In the genomic region with DNA sequence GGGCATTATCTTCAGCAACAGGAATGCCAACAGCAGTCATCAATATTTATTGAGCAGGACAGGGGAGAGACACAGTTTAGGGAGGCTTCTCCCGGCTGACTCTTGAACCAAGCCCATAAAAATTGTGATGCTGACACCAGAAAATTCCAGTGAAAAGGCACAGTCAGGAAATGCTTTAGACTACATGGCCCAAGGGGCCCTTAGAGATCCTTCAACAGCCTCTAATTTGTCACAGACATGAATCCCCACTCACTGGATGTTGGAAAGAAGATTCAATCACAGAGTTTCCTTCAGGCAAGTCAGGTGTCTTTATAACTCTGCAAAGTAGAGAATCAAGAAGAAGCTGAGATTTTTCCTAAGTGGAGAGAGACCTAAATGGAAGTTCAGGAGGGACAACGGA, we compare ENCODE assay signal across 1 cellular context.
TF ChIP-seq lines count a peak whose summit lies in the region.

No MANE protein-coding gene starts in this region.

TF ChIP-seq in HepG2, 621 proteins besides CTCF, POLR2A, EP300 and RAD21:
- no peak for TF ChIP-seq E2F1 (CRISPR knock-in tag; IDR thresholded peaks at IDR 0.05)
- no peak for TF ChIP-seq ZNF383 (CRISPR knock-in tag; IDR thresholded peaks at IDR 0.05; ENCODE audit: borderline replicate concordance)
- no peak for TF ChIP-seq MAFF (IDR thresholded peaks at IDR 0.05; ENCODE audit: low read depth, low read length)
- no peak for TF ChIP-seq ZFP36L2 (CRISPR knock-in tag; IDR thresholded peaks at IDR 0.05)
- TF ChIP-seq, protein P1, sequence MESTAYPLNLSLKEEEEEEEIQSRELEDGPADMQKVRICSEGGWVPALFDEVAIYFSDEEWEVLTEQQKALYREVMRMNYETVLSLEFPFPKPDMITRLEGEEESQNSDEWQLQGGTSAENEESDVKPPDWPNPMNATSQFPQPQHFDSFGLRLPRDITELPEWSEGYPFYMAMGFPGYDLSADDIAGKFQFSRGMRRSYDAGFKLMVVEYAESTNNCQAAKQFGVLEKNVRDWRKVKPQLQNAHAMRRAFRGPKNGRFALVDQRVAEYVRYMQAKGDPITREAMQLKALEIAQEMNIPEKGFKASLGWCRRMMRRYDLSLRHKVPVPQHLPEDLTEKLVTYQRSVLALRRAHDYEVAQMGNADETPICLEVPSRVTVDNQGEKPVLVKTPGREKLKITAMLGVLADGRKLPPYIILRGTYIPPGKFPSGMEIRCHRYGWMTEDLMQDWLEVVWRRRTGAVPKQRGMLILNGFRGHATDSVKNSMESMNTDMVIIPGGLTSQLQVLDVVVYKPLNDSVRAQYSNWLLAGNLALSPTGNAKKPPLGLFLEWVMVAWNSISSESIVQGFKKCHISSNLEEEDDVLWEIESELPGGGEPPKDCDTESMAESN (CRISPR knock-in tag; conservative IDR thresholded peaks at IDR 0.05) = no peak
- TF ChIP-seq SMAD1 (CRISPR knock-in tag; IDR thresholded peaks at IDR 0.05; ENCODE audit: borderline replicate concordance, low read depth) = no peak
- TF ChIP-seq, protein P2, sequence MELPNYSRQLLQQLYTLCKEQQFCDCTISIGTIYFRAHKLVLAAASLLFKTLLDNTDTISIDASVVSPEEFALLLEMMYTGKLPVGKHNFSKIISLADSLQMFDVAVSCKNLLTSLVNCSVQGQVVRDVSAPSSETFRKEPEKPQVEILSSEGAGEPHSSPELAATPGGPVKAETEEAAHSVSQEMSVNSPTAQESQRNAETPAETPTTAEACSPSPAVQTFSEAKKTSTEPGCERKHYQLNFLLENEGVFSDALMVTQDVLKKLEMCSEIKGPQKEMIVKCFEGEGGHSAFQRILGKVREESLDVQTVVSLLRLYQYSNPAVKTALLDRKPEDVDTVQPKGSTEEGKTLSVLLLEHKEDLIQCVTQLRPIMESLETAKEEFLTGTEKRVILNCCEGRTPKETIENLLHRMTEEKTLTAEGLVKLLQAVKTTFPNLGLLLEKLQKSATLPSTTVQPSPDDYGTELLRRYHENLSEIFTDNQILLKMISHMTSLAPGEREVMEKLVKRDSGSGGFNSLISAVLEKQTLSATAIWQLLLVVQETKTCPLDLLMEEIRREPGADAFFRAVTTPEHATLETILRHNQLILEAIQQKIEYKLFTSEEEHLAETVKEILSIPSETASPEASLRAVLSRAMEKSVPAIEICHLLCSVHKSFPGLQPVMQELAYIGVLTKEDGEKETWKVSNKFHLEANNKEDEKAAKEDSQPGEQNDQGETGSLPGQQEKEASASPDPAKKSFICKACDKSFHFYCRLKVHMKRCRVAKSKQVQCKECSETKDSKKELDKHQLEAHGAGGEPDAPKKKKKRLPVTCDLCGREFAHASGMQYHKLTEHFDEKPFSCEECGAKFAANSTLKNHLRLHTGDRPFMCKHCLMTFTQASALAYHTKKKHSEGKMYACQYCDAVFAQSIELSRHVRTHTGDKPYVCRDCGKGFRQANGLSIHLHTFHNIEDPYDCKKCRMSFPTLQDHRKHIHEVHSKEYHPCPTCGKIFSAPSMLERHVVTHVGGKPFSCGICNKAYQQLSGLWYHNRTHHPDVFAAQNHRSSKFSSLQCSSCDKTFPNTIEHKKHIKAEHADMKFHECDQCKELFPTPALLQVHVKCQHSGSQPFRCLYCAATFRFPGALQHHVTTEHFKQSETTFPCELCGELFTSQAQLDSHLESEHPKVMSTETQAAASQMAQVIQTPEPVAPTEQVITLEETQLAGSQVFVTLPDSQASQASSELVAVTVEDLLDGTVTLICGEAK (IDR thresholded peaks at IDR 0.05) = no peak
- TF ChIP-seq, protein P2 (CRISPR knock-in tag; IDR thresholded peaks at IDR 0.05) = no peak
- no peak for TF ChIP-seq ZNF451 (CRISPR knock-in tag; IDR thresholded peaks at IDR 0.05)
- no peak for TF ChIP-seq ZNF557 (CRISPR knock-in tag; IDR thresholded peaks at IDR 0.05)
- TF ChIP-seq, protein P3, sequence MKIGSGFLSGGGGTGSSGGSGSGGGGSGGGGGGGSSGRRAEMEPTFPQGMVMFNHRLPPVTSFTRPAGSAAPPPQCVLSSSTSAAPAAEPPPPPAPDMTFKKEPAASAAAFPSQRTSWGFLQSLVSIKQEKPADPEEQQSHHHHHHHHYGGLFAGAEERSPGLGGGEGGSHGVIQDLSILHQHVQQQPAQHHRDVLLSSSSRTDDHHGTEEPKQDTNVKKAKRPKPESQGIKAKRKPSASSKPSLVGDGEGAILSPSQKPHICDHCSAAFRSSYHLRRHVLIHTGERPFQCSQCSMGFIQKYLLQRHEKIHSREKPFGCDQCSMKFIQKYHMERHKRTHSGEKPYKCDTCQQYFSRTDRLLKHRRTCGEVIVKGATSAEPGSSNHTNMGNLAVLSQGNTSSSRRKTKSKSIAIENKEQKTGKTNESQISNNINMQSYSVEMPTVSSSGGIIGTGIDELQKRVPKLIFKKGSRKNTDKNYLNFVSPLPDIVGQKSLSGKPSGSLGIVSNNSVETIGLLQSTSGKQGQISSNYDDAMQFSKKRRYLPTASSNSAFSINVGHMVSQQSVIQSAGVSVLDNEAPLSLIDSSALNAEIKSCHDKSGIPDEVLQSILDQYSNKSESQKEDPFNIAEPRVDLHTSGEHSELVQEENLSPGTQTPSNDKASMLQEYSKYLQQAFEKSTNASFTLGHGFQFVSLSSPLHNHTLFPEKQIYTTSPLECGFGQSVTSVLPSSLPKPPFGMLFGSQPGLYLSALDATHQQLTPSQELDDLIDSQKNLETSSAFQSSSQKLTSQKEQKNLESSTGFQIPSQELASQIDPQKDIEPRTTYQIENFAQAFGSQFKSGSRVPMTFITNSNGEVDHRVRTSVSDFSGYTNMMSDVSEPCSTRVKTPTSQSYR (CRISPR knock-in tag; IDR thresholded peaks at IDR 0.05; ENCODE audit: borderline replicate concordance) = no peak
- no peak for TF ChIP-seq ZFP1 (CRISPR knock-in tag; IDR thresholded peaks at IDR 0.05)
- TF ChIP-seq ZBTB8A (CRISPR knock-in tag; IDR thresholded peaks at IDR 0.05; ENCODE audit: borderline replicate concordance, low read depth) = no peak
- TF ChIP-seq RFXAP (CRISPR knock-in tag; IDR thresholded peaks at IDR 0.05; ENCODE audit: borderline replicate concordance) = no peak
- TF ChIP-seq, protein P4, sequence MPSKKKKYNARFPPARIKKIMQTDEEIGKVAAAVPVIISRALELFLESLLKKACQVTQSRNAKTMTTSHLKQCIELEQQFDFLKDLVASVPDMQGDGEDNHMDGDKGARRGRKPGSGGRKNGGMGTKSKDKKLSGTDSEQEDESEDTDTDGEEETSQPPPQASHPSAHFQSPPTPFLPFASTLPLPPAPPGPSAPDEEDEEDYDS (CRISPR knock-in tag; IDR thresholded peaks at IDR 0.05) = no peak
- no peak for TF ChIP-seq ZBTB38 (CRISPR knock-in tag; IDR thresholded peaks at IDR 0.05)
- TF ChIP-seq, protein P5, sequence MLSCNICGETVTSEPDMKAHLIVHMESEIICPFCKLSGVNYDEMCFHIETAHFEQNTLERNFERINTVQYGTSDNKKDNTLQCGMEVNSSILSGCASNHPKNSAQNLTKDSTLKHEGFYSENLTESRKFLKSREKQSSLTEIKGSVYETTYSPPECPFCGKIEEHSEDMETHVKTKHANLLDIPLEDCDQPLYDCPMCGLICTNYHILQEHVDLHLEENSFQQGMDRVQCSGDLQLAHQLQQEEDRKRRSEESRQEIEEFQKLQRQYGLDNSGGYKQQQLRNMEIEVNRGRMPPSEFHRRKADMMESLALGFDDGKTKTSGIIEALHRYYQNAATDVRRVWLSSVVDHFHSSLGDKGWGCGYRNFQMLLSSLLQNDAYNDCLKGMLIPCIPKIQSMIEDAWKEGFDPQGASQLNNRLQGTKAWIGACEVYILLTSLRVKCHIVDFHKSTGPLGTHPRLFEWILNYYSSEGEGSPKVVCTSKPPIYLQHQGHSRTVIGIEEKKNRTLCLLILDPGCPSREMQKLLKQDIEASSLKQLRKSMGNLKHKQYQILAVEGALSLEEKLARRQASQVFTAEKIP (CRISPR knock-in tag; IDR thresholded peaks at IDR 0.05; ENCODE audit: borderline replicate concordance) = no peak
- TF ChIP-seq HNRNPL (IDR thresholded peaks at IDR 0.05; ENCODE audit: low read depth, low read length) = no peak
- TF ChIP-seq ERF (CRISPR knock-in tag; IDR thresholded peaks at IDR 0.05) = no peak
- TF ChIP-seq YEATS4 (CRISPR knock-in tag; IDR thresholded peaks at IDR 0.05; ENCODE audit: borderline replicate concordance) = no peak
- TF ChIP-seq, protein P6, sequence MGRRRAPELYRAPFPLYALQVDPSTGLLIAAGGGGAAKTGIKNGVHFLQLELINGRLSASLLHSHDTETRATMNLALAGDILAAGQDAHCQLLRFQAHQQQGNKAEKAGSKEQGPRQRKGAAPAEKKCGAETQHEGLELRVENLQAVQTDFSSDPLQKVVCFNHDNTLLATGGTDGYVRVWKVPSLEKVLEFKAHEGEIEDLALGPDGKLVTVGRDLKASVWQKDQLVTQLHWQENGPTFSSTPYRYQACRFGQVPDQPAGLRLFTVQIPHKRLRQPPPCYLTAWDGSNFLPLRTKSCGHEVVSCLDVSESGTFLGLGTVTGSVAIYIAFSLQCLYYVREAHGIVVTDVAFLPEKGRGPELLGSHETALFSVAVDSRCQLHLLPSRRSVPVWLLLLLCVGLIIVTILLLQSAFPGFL (CRISPR knock-in tag; IDR thresholded peaks at IDR 0.05) = no peak
